ENCODE assay signal across 1 cellular context in genomic region chr11:126186708-126187481, GRCh38.
TF ChIP-seq lines count a peak whose summit lies in the region.

No MANE protein-coding gene starts in this region.

TF ChIP-seq in GM23338, 12 proteins besides CTCF, POLR2A, EP300 and RAD21:
- TF ChIP-seq CREB1 (CRISPR knock-in tag; IDR thresholded peaks at IDR 0.05; ENCODE audit: low read depth), result no peak
- TF ChIP-seq EZH2 (IDR thresholded peaks at IDR 0.05; ENCODE audit: low read depth, unreplicated experiment), result no peak
TF ChIP-seq in GM23338: peak in this region for 0.
